ENCODE assay signal across 12 cellular contexts in the genomic region with DNA sequence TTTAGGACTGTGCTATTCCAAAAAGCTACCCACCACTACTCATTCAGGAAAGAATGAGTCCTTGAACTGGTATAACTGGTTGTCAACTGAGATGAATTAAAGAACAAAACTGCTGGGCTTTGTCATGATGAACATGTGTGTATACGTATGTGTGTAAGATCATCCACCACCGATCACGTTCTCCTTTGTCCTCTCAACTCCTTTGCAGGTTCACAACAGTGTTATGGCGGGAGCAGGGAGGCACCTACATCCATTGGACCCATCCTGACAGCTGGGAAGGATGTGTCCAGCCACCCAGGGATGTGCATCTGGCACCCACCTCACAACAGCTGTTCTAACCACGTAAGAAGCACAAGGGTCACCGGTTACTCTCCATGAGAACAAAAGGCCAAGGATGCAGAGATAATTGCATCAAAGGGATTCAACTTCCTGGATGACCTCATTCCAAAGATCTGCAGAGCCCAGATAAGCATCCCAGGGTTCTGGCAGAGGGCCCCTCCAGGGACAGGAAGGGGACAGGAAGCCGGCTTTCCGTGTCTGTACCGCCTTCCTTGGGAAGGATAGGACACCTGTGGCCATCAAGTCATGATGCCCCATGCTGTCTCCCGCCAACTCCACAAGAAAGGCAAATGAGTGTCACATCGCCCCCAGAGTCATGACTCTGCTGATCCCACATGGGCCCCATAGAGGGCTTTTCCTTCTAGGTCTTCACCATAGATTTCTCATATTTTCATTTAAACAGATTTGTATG.
DNase-seq lines count a peak whose midpoint lies in the region; ATAC-seq and TF ChIP-seq lines count a peak whose summit lies in the region.
"Had no signal": no experiment of that assay in that cellular context is flagged by ENCODE, and none has a peak within 500 bp of the region (broad histone marks: within the 10 kb centered on the region; RNA-seq: fewer than 3 reads in every experiment).

No MANE protein-coding gene starts in this region.

- POLR2A ChIA-PET in A673 (lab: Charles Lee; ENCODE audit: low non-redundant PET) = no interaction called here

- no TSS peak for BruUV-seq in A673 (replicated peaks; lab: Mats Ljungman, UMichigan)

- H3K9me3 ChIP-seq in A673 (ENCODE audit: low read depth, low read length, poor library complexity, severe bottlenecking) = no peaks in the 10 kb centered on the region

- no peak for ATAC-seq in HG03432 (IDR thresholded peaks at IDR 0.05; ENCODE audit: unreplicated experiment)
- ATAC-seq in HG02938 (IDR thresholded peaks at IDR 0.05; ENCODE audit: unreplicated experiment) = no peak
- ATAC-seq: CD8-positive, alpha-beta T cell had no signal

- no peak overlapping the region for H3K27ac ChIP-seq in A673 (ENCODE audit: low read depth, low read length, poor library complexity, severe bottlenecking)

- H3K4me1 ChIP-seq in A673 (ENCODE audit: insufficient read depth, low read length, poor library complexity, severe bottlenecking) = peaks cover 10% of the 10 kb centered on the region

- intact Hi-C loops in A673 (cut with micrococcal nuclease; ENCODE audit: unreplicated experiment) = no loop called here

- peak; percentile 74 for DNase-seq in A673 (ENCODE audit: low spot score)
- DNase-seq in HT1080 (ENCODE audit: low read depth) = peak; percentile 63
- peak; percentile 60 for DNase-seq in brain pericyte (ENCODE audit: low read depth, low spot score)
- peak; percentile 70 for DNase-seq in iPS-NIHi7 (ENCODE audit: extremely low spot score)
- no peak for DNase-seq in AG08395 (ENCODE audit: low spot score)
- no peak for DNase-seq in activated CD4-positive, alpha-beta T cell treated with anti-CD3 and anti-CD28 coated beads, Interleukin-2, amount 50 U/mL, for 1 hour
- DNase-seq: CD8-positive, alpha-beta T cell; immature natural killer cell; KBM-7; stimulated activated CD4-positive, alpha-beta T cell treated with anti-CD3 and anti-CD28 coated beads, Interleukin-4, amount 100 ng/mL, for 24 hours had no signal

- CTCF ChIA-PET in A673 (lab: Charles Lee) = no interaction called here

- H3K27me3 ChIP-seq in A673 (replicated peaks; ENCODE audit: insufficient read depth, low read depth, low read length, poor library complexity) = no peaks in the 10 kb centered on the region

- no peak overlapping the region for H3K4me3 ChIP-seq in A673 (ENCODE audit: low read depth, low read length, poor library complexity, severe bottlenecking)

- H3K36me3 ChIP-seq in A673 (ENCODE audit: insufficient read depth, low read length, poor library complexity, severe bottlenecking) = no peaks in the 10 kb centered on the region

- TF ChIP-seq CTCF in A673 (conservative IDR thresholded peaks at IDR 0.05; ENCODE audit: low read depth, low read length) = no peak

Comparison
In these comparisons a context has a peak if more than half of its experiments do, and no peak if none do; other contexts are left out.
1. DNase-seq: peak in A673 (single experiment), HT1080 (single experiment), brain pericyte (single experiment) and iPS-NIHi7 (single experiment); none in AG08395 (single experiment) and activated CD4-positive, alpha-beta T cell treated with anti-CD3 and anti-CD28 coated beads, Interleukin-2, amount 50 U/mL, for 1 hour (single experiment).